15 cellular contexts compared by ENCODE assay signal in the genomic region with DNA sequence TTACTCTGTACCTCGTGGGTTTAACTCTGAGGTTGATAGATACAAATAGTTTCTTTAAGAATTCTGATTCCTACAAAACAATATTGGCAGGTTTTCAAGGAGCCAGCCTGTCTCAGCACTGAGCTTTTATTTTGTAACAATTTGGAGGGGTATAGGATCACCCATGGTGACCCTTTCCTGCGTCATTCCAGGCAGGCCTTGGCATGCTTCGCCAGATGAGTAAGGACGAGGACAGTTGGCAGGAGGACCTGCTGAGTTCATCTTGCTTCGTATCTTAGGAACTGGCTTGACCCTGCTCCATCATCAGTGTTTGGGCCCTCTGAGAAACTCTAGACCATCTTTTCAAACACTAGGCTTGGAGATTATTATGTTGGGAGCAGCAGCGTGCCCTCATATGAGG. TPM values are rescaled to one million over a fixed set of nuclear protein-coding genes. Genes with fewer than 3 reads are reported as not detected.
DNase-seq lines count a peak whose midpoint lies in the region; ATAC-seq and TF ChIP-seq lines count a peak whose summit lies in the region.
"Had no signal": no experiment of that assay in that cellular context is flagged by ENCODE, and none has a peak within 500 bp of the region (broad histone marks: within the 10 kb centered on the region; RNA-seq: fewer than 3 reads in every experiment).

No MANE protein-coding gene starts in this region.

- intact Hi-C loops in Calu3 (cut with micrococcal nuclease; ENCODE audit: unreplicated experiment) (loop anchor here (5.0 to 10.0 kb wide), 2 partner anchors 36 to 456 kb away; no protein-coding TSS in a partner anchor), adrenal gland (cut with DNase I) (no loop called here)

- H2AFZ ChIP-seq in trophoblast cell (ENCODE audit: insufficient read depth, low read length, poor library complexity), result no peak overlapping the region

- no peak overlapping the region for H2BK120ac ChIP-seq in trophoblast cell (ENCODE audit: insufficient read depth, low read length, poor library complexity)

- no peaks in the 10 kb centered on the region for H3K36me3 Mint-ChIP-seq in Calu3 (ENCODE audit: insufficient read depth, unreplicated experiment)

- no peak overlapping the region for H3K4me2 ChIP-seq in trophoblast cell (ENCODE audit: low read length)

- TF ChIP-seq CTCF in Calu3 (IDR thresholded peaks at IDR 0.05; ENCODE audit: unreplicated experiment) (no peak), adrenal gland (IDR thresholded peaks at IDR 0.05) (no peak), fibroblast of the aortic adventitia (IDR thresholded peaks at IDR 0.05; ENCODE audit: insufficient read depth, low read length) (no peak)

- no peak overlapping the region for H4K91ac ChIP-seq in trophoblast cell (ENCODE audit: low read depth, low read length)

- H3K79me1 ChIP-seq in trophoblast cell (ENCODE audit: low read length), result peaks cover 3% of the 10 kb centered on the region

- H2AK5ac ChIP-seq in trophoblast cell (ENCODE audit: low read length), result no peak overlapping the region

- no peak overlapping the region for H4K12ac ChIP-seq in trophoblast cell (ENCODE audit: low read depth, low read length)

- TF ChIP-seq POLR2A in adrenal gland (IDR thresholded peaks at IDR 0.05), result no peak

- peak overlapping the region; percentile 58 to 88 (median 69) for H3K27ac ChIP-seq in adrenal gland
- no peak overlapping the region for H3K27ac ChIP-seq in trophoblast cell (ENCODE audit: low read depth, low read length)

- no peak overlapping the region for H3K4me3 Mint-ChIP-seq in Calu3 (ENCODE audit: low read depth, unreplicated experiment)
- H3K4me3 Mint-ChIP-seq: effector memory CD8-positive, alpha-beta T cell had no signal

- H4K8ac ChIP-seq in trophoblast cell (ENCODE audit: low read depth, low read length), result no peak overlapping the region

- peak overlapping the region; percentile 17 for H3K23ac ChIP-seq in trophoblast cell (ENCODE audit: low read length)

- WGBS in adrenal gland, 4 donors, result 22 to 37% (median 32%) methylated on average over 6 of the region's 6 CpGs
- no CpG with 5 or more reads among the region's 6 CpGs for WGBS in trophoblast cell (ENCODE audit: extremely low coverage, insufficient coverage, insufficient read length)

- ATAC-seq in HG02610 (IDR thresholded peaks at IDR 0.05; ENCODE audit: unreplicated experiment), result no peak
- ATAC-seq in GM18907 (IDR thresholded peaks at IDR 0.05; ENCODE audit: unreplicated experiment), result no peak
- ATAC-seq: activated CD4-positive, CD25-positive, alpha-beta regulatory T cell treated with anti-CD3 and anti-CD28 coated beads, Interleukin-2, amount 50 U/mL, for 24 hours; effector memory CD8-positive, alpha-beta T cell; K562; sciatic nerve had no signal

- CTCF ChIA-PET in Calu3 (lab: Charles Lee), result no interaction called here

- peaks cover 25 to 68% of the 10 kb centered on the region in 2 donors for H3K4me1 ChIP-seq in adrenal gland (replicated peaks in 1 of 2)
- H3K4me1 ChIP-seq in trophoblast cell (ENCODE audit: control insufficient read depth in 1 of 2, insufficient read depth in 2 of 2, low read length in 2 of 2), result peaks cover 10 to 36% of the 10 kb centered on the region in 2 experiments

- peak overlapping the region; percentile 38 for H3K27ac Mint-ChIP-seq in Calu3 (ENCODE audit: unreplicated experiment)
- H3K27ac Mint-ChIP-seq: effector memory CD8-positive, alpha-beta T cell had no signal

- no peaks in the 10 kb centered on the region for H3K27me3 Mint-ChIP-seq in Calu3 (ENCODE audit: unreplicated experiment)
- H3K27me3 Mint-ChIP-seq: effector memory CD8-positive, alpha-beta T cell had no signal

- H2BK5ac ChIP-seq in trophoblast cell (ENCODE audit: low read depth, low read length, poor library complexity), result peak overlapping the region; percentile 39

- no peak overlapping the region for H2BK12ac ChIP-seq in trophoblast cell (ENCODE audit: low read length)

- H3K9me3 ChIP-seq in adrenal gland (replicated peaks in 1 of 3) (no peaks in the 10 kb centered on the region), trophoblast cell (ENCODE audit: insufficient read depth, low read depth, low read length) (no peaks in the 10 kb centered on the region)
- H3K9me3 ChIP-seq: Caco-2 had no signal

- H3K4me3 ChIP-seq in adrenal gland (no peak overlapping the region), fibroblast of the aortic adventitia (ENCODE audit: low read depth, low read length) (no peak overlapping the region), trophoblast cell (ENCODE audit: low read depth, low read length) (no peak overlapping the region)
- H3K4me3 ChIP-seq: K562 had no signal

- H3K18ac ChIP-seq in trophoblast cell (ENCODE audit: low read length), result no peak overlapping the region

- DNase-seq in Calu3 (no peak), adrenal gland (peak; percentile 80 to 95 (median 89)), fibroblast of the aortic adventitia (ENCODE audit: low read depth) (peak; percentile 73), trophoblast cell (no peak), germinal center (ENCODE audit: low spot score) (no peak)
- DNase-seq in activated CD4-positive, CD25-positive, alpha-beta regulatory T cell treated with anti-CD3 and anti-CD28 coated beads, Interleukin-2, amount 50 U/mL, for 72 hours, result no peak
- DNase-seq: activated T-cell treated with anti-CD3 and anti-CD28 coated beads, Interleukin-2, amount 50 U/mL, for 1 hour; Caco-2; effector memory CD8-positive, alpha-beta T cell; NCI-H1930 had no signal

- H3K14ac ChIP-seq in trophoblast cell (ENCODE audit: low read length), result no peak overlapping the region

- no TSS peak for BruUV-seq in Calu3 (replicated peaks; lab: Mats Ljungman, UMichigan)

- H3K27me3 ChIP-seq in adrenal gland (no peaks in the 10 kb centered on the region), trophoblast cell (ENCODE audit: insufficient read depth, low read length) (no peaks in the 10 kb centered on the region)

- H3K4me1 Mint-ChIP-seq in Calu3 (ENCODE audit: low read depth, unreplicated experiment), result peaks cover 43% of the 10 kb centered on the region

- H3K36me3 ChIP-seq in adrenal gland (replicated peaks in 1 of 2) (no peaks in the 10 kb centered on the region), trophoblast cell (ENCODE audit: control insufficient read depth in 1 of 2, insufficient read depth in 2 of 2, low read length in 2 of 2) (peaks cover 2 to 7% of the 10 kb centered on the region in 2 experiments)

- H3K9ac ChIP-seq in trophoblast cell (ENCODE audit: low read length), result no peak overlapping the region

- H3K4ac ChIP-seq in trophoblast cell (ENCODE audit: low read depth, low read length), result peak overlapping the region; percentile 97

- H3K79me2 ChIP-seq in trophoblast cell (ENCODE audit: control insufficient read depth, insufficient read depth, low read length, poor library complexity), result peaks cover 6% of the 10 kb centered on the region

- H3K9me3 Mint-ChIP-seq in Calu3 (ENCODE audit: low read depth, unreplicated experiment), result peaks cover 2% of the 10 kb centered on the region

RNA-seq across cellular contexts. Expression of gene ZNF462, which starts 17.9 kb away (rescaled TPM):
- total RNA-seq in Calu3 (2022), result 37.3 and 48.0 TPM in 2 replicates
- 10 to 100 TPM; 26.4 to 86.9 (median 49.2) TPM for total RNA-seq in adrenal gland
- polyA plus RNA-seq in adrenal gland, result 10 to 100 TPM in 1 of 3 donors, 1 to 10 TPM in 2; 4.9 to 13.5 (median 7.3) TPM
- total RNA-seq in fibroblast of the aortic adventitia (ENCODE audit: low replicate concordance), result 9.1 and 30.0 TPM in 2 replicates
- polyA plus RNA-seq in trophoblast cell (2013), result 20.2 and 22.5 TPM in 2 replicates
- polyA plus RNA-seq: K562 had no signal

Comparison
In these comparisons a context has a peak if more than half of its experiments do, and no peak if none do; other contexts are left out.
1. DNase-seq: peak in adrenal gland (7 of 7) and fibroblast of the aortic adventitia (single experiment); none in Calu3 (single experiment), trophoblast cell (0 of 2), activated CD4-positive, CD25-positive, alpha-beta regulatory T cell treated with anti-CD3 and anti-CD28 coated beads, Interleukin-2, amount 50 U/mL, for 72 hours (single experiment) and germinal center (single experiment).